In the genomic region with DNA sequence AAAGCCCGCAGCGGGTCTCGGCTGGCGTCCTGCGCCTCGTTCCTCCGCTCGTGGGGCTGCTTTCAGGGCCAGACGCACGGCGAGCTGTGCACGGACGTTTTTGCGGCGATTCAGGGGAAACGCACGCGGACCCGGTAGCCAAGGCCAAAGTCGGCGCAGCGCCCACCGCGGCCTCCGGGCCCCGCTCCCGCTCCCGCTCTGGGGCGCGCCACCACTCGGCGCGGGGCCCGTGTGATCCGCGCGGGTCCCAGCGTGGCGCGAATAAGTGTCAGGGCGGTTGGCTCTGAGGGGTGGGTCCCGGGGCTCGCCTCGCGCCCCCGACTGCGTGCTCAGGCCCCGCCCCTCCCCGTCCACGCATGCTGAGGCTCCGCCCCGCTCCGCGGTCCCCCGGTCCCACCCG, we compare ENCODE assay signal across 1 cellular context.
TF ChIP-seq lines count a peak whose summit lies in the region.

No MANE protein-coding gene starts in this region.

TF ChIP-seq in GM23338, 12 proteins besides CTCF, POLR2A, EP300 and RAD21 (continued from another document):
- TF ChIP-seq NANOG (IDR thresholded peaks at IDR 0.05; ENCODE audit: borderline replicate concordance) (no peak), STAT1 (IDR thresholded peaks at IDR 0.05; ENCODE audit: unreplicated experiment) (no peak)
